8 cellular contexts compared by ENCODE assay signal in genomic region chr6:87847830-87848210, GRCh38.
"Had no signal": no experiment of that assay in that cellular context is flagged by ENCODE, and none has a peak within 500 bp of the region (broad histone marks: within the 10 kb centered on the region; RNA-seq: fewer than 3 reads in every experiment).

No MANE protein-coding gene starts in this region.

- H3K4me1 ChIP-seq: HAP-1 had no signal

- H3K4me3 ChIP-seq: GM23248, HAP-1, K562 had no signal

- H2AFZ ChIP-seq: GM23248 had no signal

- H3K27ac ChIP-seq: GM23248 had no signal

- H3K36me3 ChIP-seq: HAP-1 had no signal

- H3K9ac ChIP-seq: GM23248 had no signal

- DNase-seq: GM23248, GOT3, H7, HFFc6, IMR-90, KG1 had no signal
